23 cellular contexts compared by ENCODE assay signal in the genomic region with DNA sequence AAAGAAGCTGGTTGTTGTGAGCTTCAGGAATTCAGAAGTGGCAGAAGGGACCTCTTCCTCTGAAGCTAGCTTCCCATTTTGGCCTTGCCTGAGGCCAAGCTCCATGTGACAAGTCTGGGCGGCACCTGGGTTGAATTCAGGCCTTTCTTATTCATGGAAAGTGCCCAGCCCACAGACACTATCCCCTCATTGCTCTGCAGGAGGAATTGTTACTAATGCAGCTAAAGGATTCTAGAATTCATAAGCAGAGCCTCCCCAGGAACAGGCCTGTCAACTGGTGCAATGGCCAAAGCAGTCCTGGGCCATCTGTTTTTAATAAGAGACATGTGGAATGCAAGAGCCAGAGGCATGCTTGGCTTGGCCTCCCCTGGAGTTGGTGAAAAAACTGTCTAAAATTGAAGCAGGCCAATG.
A peak's percentile ranks its signal among the peaks of the same experiment; 100 is the strongest.
DNase-seq lines count a peak whose midpoint lies in the region; ATAC-seq, FAIRE-seq and TF ChIP-seq lines count a peak whose summit lies in the region.
"Had no signal": no experiment of that assay in that cellular context is flagged by ENCODE, and none has a peak within 500 bp of the region (broad histone marks: within the 10 kb centered on the region; RNA-seq: fewer than 3 reads in every experiment).

No MANE protein-coding gene starts in this region.

- H3K4me3 ChIP-seq in HFF-Myc (replicated peaks; ENCODE audit: low read depth, low read length) (no peak overlapping the region), HepG2 (replicated peaks in 1 of 3; ENCODE audit: insufficient read depth in 1 of 3, low read depth in 2 of 3, low read length in 3 of 3) (no peak overlapping the region)
- H3K4me3 ChIP-seq: mucosa of descending colon, tibial artery had no signal

- H3K36me3 ChIP-seq in HepG2 (replicated peaks in 1 of 2; ENCODE audit: control insufficient read depth in 1 of 2, insufficient read depth in 2 of 2, low read length in 2 of 2) = 0 out of 5 replicates have a peak, but pooled peaks cover 0 to 3% of the 10 kb centered on the region in 2 experiments
- H3K36me3 ChIP-seq: tibial artery had no signal

- no peak for TF ChIP-seq RAD21 in HepG2 (CRISPR knock-in tag; IDR thresholded peaks at IDR 0.05)

- no peak overlapping the region for H3K9ac ChIP-seq in HepG2 (ENCODE audit: insufficient read depth, low read depth, low read length)

- WGBS in HepG2 (ENCODE audit: low lambda C conversion rate) = 100% methylated on average over 1 of the region's 1 CpG

- no peak overlapping the region for H3K4me3 Mint-ChIP-seq in central memory CD8-positive, alpha-beta T cell
- H3K4me3 Mint-ChIP-seq: activated naive CD8-positive, alpha-beta T cell treated with anti-CD3 and anti-CD28 coated beads, Interleukin-2, amount 10 ng/mL, durations not matched to agents 7 days and 5 days; immature natural killer cell had no signal

- no peak overlapping the region for H2AFZ ChIP-seq in HepG2 (ENCODE audit: low read length)

- DNase-seq in AG20443 (ENCODE audit: low spot score) (peak; percentile 86), HFF-Myc (ENCODE audit: extremely low read depth, low read depth) (peak; percentile 91), HepG2 (ENCODE audit: low spot score) (no peak), NCI-H1092 treated with DMSO at 0.1 percent for 48 hours (lab: John Stamatoyannopoulos, UW) (no peak)
- DNase-seq in central memory CD8-positive, alpha-beta T cell (ENCODE audit: low spot score in 2 of 2) = no peak
- DNase-seq in activated effector memory CD4-positive, alpha-beta T cell treated with anti-CD3 and anti-CD28 coated beads, Interleukin-2, amount 50 U/mL, for 16 hours = no peak
- DNase-seq: activated CD8-positive, alpha-beta memory T cell treated with anti-CD3 and anti-CD28 coated beads, Interleukin-2, amount 50 U/mL, for 4 hours; activated naive CD8-positive, alpha-beta T cell treated with anti-CD3 and anti-CD28 coated beads, Interleukin-2, amount 10 ng/mL, durations not matched to agents 7 days and 5 days; immature natural killer cell; Karpas-422; mucosa of descending colon; NCI-H146; NCI-H510A treated with DMSO at 0.1 percent for 48 hours; PC-3; posterior cingulate gyrus; T-helper 1 cell had no signal

- no TSS peak for BruUV-seq in HepG2 (replicated peaks; lab: Mats Ljungman, UMichigan)

- H3K27ac ChIP-seq in HepG2 (ENCODE audit: extremely low read length, insufficient read depth, low read length) = peak overlapping the region; percentile 53
- H3K27ac ChIP-seq: HL-60, tibial artery had no signal

- ATAC-seq in central memory CD8-positive, alpha-beta T cell (replicated peaks; ENCODE audit: extremely low read depth, poor library complexity, severe bottlenecking) = no peak
- ATAC-seq in HepG2 = no peak
- ATAC-seq in GM21825 (IDR thresholded peaks at IDR 0.05; ENCODE audit: unreplicated experiment) = no peak
- ATAC-seq in GM18511 (IDR thresholded peaks at IDR 0.05; ENCODE audit: unreplicated experiment) = no peak
- ATAC-seq: activated CD4-positive, CD25-positive, alpha-beta regulatory T cell treated with anti-CD3 and anti-CD28 coated beads, Interleukin-2, amount 50 U/mL, for 24 hours; mucosa of descending colon; PC-3 had no signal

- POLR2A ChIA-PET in HepG2 (lab: Yijun Ruan, JAX) = interaction anchor here (1.0 to 2.6 kb wide), 3 partner anchors 10 to 418 kb away, joined by 3 to 19 read pairs (median 7); no protein-coding TSS in a partner anchor

- no peaks in the 10 kb centered on the region for H3K27me3 ChIP-seq in HepG2 (ENCODE audit: control insufficient read depth in 1 of 2, insufficient read depth in 2 of 2, low read length in 2 of 2)
- H3K27me3 ChIP-seq: tibial artery had no signal

- H3K36me3 Mint-ChIP-seq in central memory CD8-positive, alpha-beta T cell (ENCODE audit: insufficient read depth) = no peaks in the 10 kb centered on the region
- H3K36me3 Mint-ChIP-seq: immature natural killer cell had no signal

- H3K9me3 ChIP-seq in HepG2 (ENCODE audit: low read length) = no peaks in the 10 kb centered on the region
- H3K9me3 ChIP-seq: mucosa of descending colon, tibial artery had no signal

- peaks cover 7% of the 10 kb centered on the region for H3K79me2 ChIP-seq in HepG2 (ENCODE audit: insufficient read depth, low read length)

- no peak for TF ChIP-seq POLR2A in HepG2 (IDR thresholded peaks at IDR 0.05; ENCODE audit: insufficient read depth in 1 of 2, low read depth in 2 of 2, low read length in 2 of 2)

- TF ChIP-seq CTCF in HFF-Myc (IDR thresholded peaks at IDR 0.05; ENCODE audit: low read depth, low read length, missing control alignments) (no peak), HepG2 (CRISPR knock-in tag; IDR thresholded peaks at IDR 0.05) (no peak)

- peaks cover 44% of the 10 kb centered on the region for H3K4me1 ChIP-seq in HepG2 (ENCODE audit: insufficient read depth, low read length)

- H4K20me1 ChIP-seq in HepG2 (ENCODE audit: insufficient read depth, low read length) = peaks cover 6% of the 10 kb centered on the region; the same call in 1 of the 2 replicates

- in situ Hi-C loops in HepG2 (cut with HindIII; ENCODE audit: extremely low pct_ligation_motif_present, low pct_unique_long_range_greater_than_20kb) = no loop called here

- TF ChIP-seq EP300 in HepG2 (IDR thresholded peaks at IDR 0.05; ENCODE audit: low read depth in 2 of 2, low read length in 2 of 2) = no peak
- TF ChIP-seq EP300 in HepG2 (CRISPR knock-in tag; IDR thresholded peaks at IDR 0.05; ENCODE audit: borderline replicate concordance) = no peak

- peaks cover 19% of the 10 kb centered on the region for H3K4me1 Mint-ChIP-seq in central memory CD8-positive, alpha-beta T cell

- FAIRE-seq in HepG2 (lab: Jason Lieb, UNC) = no peak
- FAIRE-seq: frontal cortex, H54 had no signal

- H3K9me3 Mint-ChIP-seq in central memory CD8-positive, alpha-beta T cell = no peaks in the 10 kb centered on the region
- H3K9me3 Mint-ChIP-seq: activated naive CD8-positive, alpha-beta T cell treated with anti-CD3 and anti-CD28 coated beads, Interleukin-2, amount 10 ng/mL, durations not matched to agents 7 days and 5 days; immature natural killer cell had no signal

- no peak overlapping the region for H3K4me2 ChIP-seq in HepG2 (ENCODE audit: low read depth, low read length)

- peak overlapping the region; percentile 62 for H3K27ac Mint-ChIP-seq in central memory CD8-positive, alpha-beta T cell (ENCODE audit: low read depth)
- H3K27ac Mint-ChIP-seq: immature natural killer cell had no signal

- H3K27me3 Mint-ChIP-seq in central memory CD8-positive, alpha-beta T cell = no peaks in the 10 kb centered on the region

- CTCF ChIA-PET in HepG2 (lab: Yijun Ruan, JAX; ENCODE audit: low intra/inter-chr PET ratio, low total read pairs) = no interaction called here

- intact Hi-C loops in HepG2 (cut with micrococcal nuclease; ENCODE audit: unreplicated experiment) = no loop called here

TF ChIP-seq in HepG2, 621 proteins besides CTCF, POLR2A, EP300 and RAD21:
- TF ChIP-seq ZBTB46 (CRISPR knock-in tag; IDR thresholded peaks at IDR 0.05; ENCODE audit: borderline replicate concordance) (no peak), AKAP8 (CRISPR knock-in tag; IDR thresholded peaks at IDR 0.05) (no peak), ZSCAN12 (CRISPR knock-in tag; IDR thresholded peaks at IDR 0.05) (no peak), U2AF2 (IDR thresholded peaks at IDR 0.05; ENCODE audit: low read depth, low read length) (no peak), ZNF792 (CRISPR knock-in tag; IDR thresholded peaks at IDR 0.05) (no peak)
- TF ChIP-seq, protein P1, sequence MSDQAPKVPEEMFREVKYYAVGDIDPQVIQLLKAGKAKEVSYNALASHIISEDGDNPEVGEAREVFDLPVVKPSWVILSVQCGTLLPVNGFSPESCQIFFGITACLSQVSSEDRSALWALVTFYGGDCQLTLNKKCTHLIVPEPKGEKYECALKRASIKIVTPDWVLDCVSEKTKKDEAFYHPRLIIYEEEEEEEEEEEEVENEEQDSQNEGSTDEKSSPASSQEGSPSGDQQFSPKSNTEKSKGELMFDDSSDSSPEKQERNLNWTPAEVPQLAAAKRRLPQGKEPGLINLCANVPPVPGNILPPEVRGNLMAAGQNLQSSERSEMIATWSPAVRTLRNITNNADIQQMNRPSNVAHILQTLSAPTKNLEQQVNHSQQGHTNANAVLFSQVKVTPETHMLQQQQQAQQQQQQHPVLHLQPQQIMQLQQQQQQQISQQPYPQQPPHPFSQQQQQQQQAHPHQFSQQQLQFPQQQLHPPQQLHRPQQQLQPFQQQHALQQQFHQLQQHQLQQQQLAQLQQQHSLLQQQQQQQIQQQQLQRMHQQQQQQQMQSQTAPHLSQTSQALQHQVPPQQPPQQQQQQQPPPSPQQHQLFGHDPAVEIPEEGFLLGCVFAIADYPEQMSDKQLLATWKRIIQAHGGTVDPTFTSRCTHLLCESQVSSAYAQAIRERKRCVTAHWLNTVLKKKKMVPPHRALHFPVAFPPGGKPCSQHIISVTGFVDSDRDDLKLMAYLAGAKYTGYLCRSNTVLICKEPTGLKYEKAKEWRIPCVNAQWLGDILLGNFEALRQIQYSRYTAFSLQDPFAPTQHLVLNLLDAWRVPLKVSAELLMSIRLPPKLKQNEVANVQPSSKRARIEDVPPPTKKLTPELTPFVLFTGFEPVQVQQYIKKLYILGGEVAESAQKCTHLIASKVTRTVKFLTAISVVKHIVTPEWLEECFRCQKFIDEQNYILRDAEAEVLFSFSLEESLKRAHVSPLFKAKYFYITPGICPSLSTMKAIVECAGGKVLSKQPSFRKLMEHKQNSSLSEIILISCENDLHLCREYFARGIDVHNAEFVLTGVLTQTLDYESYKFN (CRISPR knock-in tag; conservative IDR thresholded peaks at IDR 0.05) = no peak
- TF ChIP-seq, protein P2, sequence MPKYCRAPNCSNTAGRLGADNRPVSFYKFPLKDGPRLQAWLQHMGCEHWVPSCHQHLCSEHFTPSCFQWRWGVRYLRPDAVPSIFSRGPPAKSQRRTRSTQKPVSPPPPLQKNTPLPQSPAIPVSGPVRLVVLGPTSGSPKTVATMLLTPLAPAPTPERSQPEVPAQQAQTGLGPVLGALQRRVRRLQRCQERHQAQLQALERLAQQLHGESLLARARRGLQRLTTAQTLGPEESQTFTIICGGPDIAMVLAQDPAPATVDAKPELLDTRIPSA (CRISPR knock-in tag; IDR thresholded peaks at IDR 0.05; ENCODE audit: borderline replicate concordance) = no peak
TF ChIP-seq in HepG2: peak in this region for 0.

Comparison
In these comparisons a context has a peak if more than half of its experiments do, and no peak if none do; other contexts are left out.
1. DNase-seq: peak in AG20443 (single experiment) and HFF-Myc (single experiment); none in central memory CD8-positive, alpha-beta T cell (0 of 2), HepG2 (single experiment), activated effector memory CD4-positive, alpha-beta T cell treated with anti-CD3 and anti-CD28 coated beads, Interleukin-2, amount 50 U/mL, for 16 hours (single experiment) and NCI-H1092 treated with DMSO at 0.1 percent for 48 hours (single experiment).